8 cellular contexts compared by ENCODE assay signal in genomic region chr14:63276492-63277342, GRCh38. TPM values are rescaled to one million over a fixed set of nuclear protein-coding genes. Genes with fewer than 3 reads are reported as not detected.
DNase-seq lines count a peak whose midpoint lies in the region; ATAC-seq and TF ChIP-seq lines count a peak whose summit lies in the region.

No MANE protein-coding gene starts in this region.

- H3K4me1 ChIP-seq in lung (ENCODE audit: control insufficient read depth in 2 of 2, insufficient read depth in 2 of 2, low read length in 2 of 2): peaks cover 0 to 7% of the 10 kb centered on the region in 2 donors

- no peak overlapping the region for H3K4me3 ChIP-seq in choroid plexus epithelial cell (ENCODE audit: low read depth, low read length)
- H3K4me3 ChIP-seq in lung: no peak overlapping the region

- H3K27ac Mint-ChIP-seq in CD14-positive monocyte: no peak overlapping the region

- no peaks in the 10 kb centered on the region for H3K36me3 ChIP-seq in lung (ENCODE audit: control insufficient read depth in 2 of 2, insufficient read depth in 2 of 2, low read length in 2 of 2)

- H3K9me3 Mint-ChIP-seq in CD14-positive monocyte: peaks cover 0 to 2% (median 0%) of the 10 kb centered on the region in 7 donors

- DNase-seq in CD14-positive monocyte (ENCODE audit: low spot score) (no peak), HuH-7 (ENCODE audit: low spot score) (peak; percentile 23), NCI-H82 treated with DMSO at 0.1 percent for 48 hours (lab: John Stamatoyannopoulos, UW; ENCODE audit: unreplicated experiment) (peak; percentile 30), choroid plexus epithelial cell (ENCODE audit: low read depth) (peak; percentile 76), lung (ENCODE audit: low spot score) (no peak), GOT3 (lab: John Stamatoyannopoulos, UW) (no peak)
- no peak for DNase-seq in activated T-cell treated with anti-CD3 and anti-CD28 coated beads, Interleukin-2, amount 50 U/mL, for 1 hour

- H3K9me3 ChIP-seq in lung (ENCODE audit: control insufficient read depth in 2 of 2, insufficient read depth in 1 of 2, low read length in 1 of 2): peaks cover 0 to 5% of the 10 kb centered on the region in 2 donors

- H3K4me1 Mint-ChIP-seq in CD14-positive monocyte: no peaks in the 10 kb centered on the region

- WGBS in lung, 2 donors: 49 to 50% methylated on average over 5 of the region's 5 CpGs

- no peaks in the 10 kb centered on the region for H3K36me3 Mint-ChIP-seq in CD14-positive monocyte

- H3K27me3 Mint-ChIP-seq in CD14-positive monocyte (ENCODE audit: low read depth in 3 of 3): peaks cover 0 to 5% (median 5%) of the 10 kb centered on the region in 3 donors

- H3K4me3 Mint-ChIP-seq in CD14-positive monocyte: no peak overlapping the region

- peak; percentile 75 for ATAC-seq in GM18867 (IDR thresholded peaks at IDR 0.05; ENCODE audit: unreplicated experiment)
- ATAC-seq in lung (ENCODE audit: insufficient read depth, low FRiP score): no peak

- H3K27me3 ChIP-seq in lung (ENCODE audit: control insufficient read depth, insufficient read depth): no peaks in the 10 kb centered on the region

- no peak overlapping the region for H3K27ac ChIP-seq in lung (ENCODE audit: low read depth in 1 of 2, low read length in 1 of 2)

- intact Hi-C loops in CD14-positive monocyte (cut with micrococcal nuclease): no loop called here

- TF ChIP-seq CTCF in CD14-positive monocyte (IDR thresholded peaks at IDR 0.05): peak; percentile 51
- peak; percentile 81 for TF ChIP-seq CTCF in choroid plexus epithelial cell (conservative IDR thresholded peaks at IDR 0.05; ENCODE audit: low read depth, low read length)
- TF ChIP-seq CTCF in lung (IDR thresholded peaks at IDR 0.05; ENCODE audit: control extremely low read depth, extremely low read depth): peak; percentile 71

RNA-seq across cellular contexts. Expression of gene GPHB5, which starts 42.0 kb away (rescaled TPM):
- polyA plus RNA-seq in CD14-positive monocyte (not detected), lung (not detected)
- total RNA-seq in lung: not detected

Comparison
In these comparisons a context has a peak if more than half of its experiments do, and no peak if none do; other contexts are left out.
1. DNase-seq: peak in HuH-7 (single experiment), NCI-H82 treated with DMSO at 0.1 percent for 48 hours (single experiment) and choroid plexus epithelial cell (single experiment); none in CD14-positive monocyte (single experiment), lung (single experiment), GOT3 (single experiment) and activated T-cell treated with anti-CD3 and anti-CD28 coated beads, Interleukin-2, amount 50 U/mL, for 1 hour (single experiment).
2. Peak in every context shown above with its lines, with median percentiles within 50 percentile points of each other: CTCF ChIP-seq.